21 cellular contexts compared by ENCODE assay signal in genomic region chr11:95466406-95466805, GRCh38.
"Had no signal": no experiment of that assay in that cellular context is flagged by ENCODE, and none has a peak within 500 bp of the region (broad histone marks: within the 10 kb centered on the region; RNA-seq: fewer than 3 reads in every experiment).

No MANE protein-coding gene starts in this region.

- H3K27me3 Mint-ChIP-seq: dendritic cell treated with granulocyte-macrophage colony-stimulating factor and Interleukin-4, amounts not matched to agents 40 ng/mL and 50 ng/mL, for 4 days; naive B cell had no signal

- H3K4me3 ChIP-seq: cardiac muscle cell, heart right ventricle, left ventricle myocardium inferior, pancreas, smooth muscle cell, testis had no signal

- H3K36me3 ChIP-seq: cardiac muscle cell, heart right ventricle, left ventricle myocardium inferior, pancreas, WERI-Rb-1 had no signal

- H3K27ac Mint-ChIP-seq: activated T-cell treated with anti-CD3 and anti-CD28 coated beads, Interleukin-2, amount 50 U/mL, for 72 hours; dendritic cell treated with granulocyte-macrophage colony-stimulating factor and Interleukin-4, amounts not matched to agents 40 ng/mL and 50 ng/mL, for 4 days; type B pancreatic cell had no signal

- H3K9me3 Mint-ChIP-seq: activated T-cell treated with anti-CD3 and anti-CD28 coated beads, Interleukin-2, amount 50 U/mL, for 72 hours had no signal

- H3K4me3 Mint-ChIP-seq: activated T-cell treated with anti-CD3 and anti-CD28 coated beads, Interleukin-2, amount 50 U/mL, for 72 hours; dendritic cell treated with granulocyte-macrophage colony-stimulating factor and Interleukin-4, amounts not matched to agents 40 ng/mL and 50 ng/mL, for 4 days; naive B cell; type B pancreatic cell had no signal

- DNase-seq: activated CD4-positive, alpha-beta T cell treated with anti-CD3 and anti-CD28 coated beads for 1 hour; activated CD8-positive, alpha-beta memory T cell treated with anti-CD3 and anti-CD28 coated beads for 24 hours; activated effector memory CD4-positive, alpha-beta T cell treated with anti-CD3 and anti-CD28 coated beads, Interleukin-2, amount 50 U/mL, for 16 hours; activated naive CD4-positive, alpha-beta T cell treated with anti-CD3 and anti-CD28 coated beads, Interleukin-2, amount 50 U/mL, for 16 hours; activated T-cell treated with anti-CD3 and anti-CD28 coated beads, Interleukin-2, amount 50 U/mL, for 72 hours; effector CD8-positive, alpha-beta T cell; heart right ventricle; kidney glomerular epithelial cell; left ventricle myocardium inferior; mammary epithelial cell; naive B cell; pancreas; stimulated activated CD4-positive, alpha-beta T cell treated with anti-CD3 and anti-CD28 coated beads, Interleukin-4, amount 100 ng/mL, for 1 hour; testis; WERI-Rb-1 had no signal

- H3K9me3 ChIP-seq: heart right ventricle, left ventricle myocardium inferior, pancreas, testis had no signal

- ATAC-seq: activated T-cell treated with anti-CD3 and anti-CD28 coated beads, Interleukin-2, amount 50 U/mL, for 72 hours; esophagus mucosa; heart right ventricle; sciatic nerve had no signal

- H3K27ac ChIP-seq: cardiac muscle cell, heart right ventricle, left ventricle myocardium inferior, pancreas, testis, WERI-Rb-1 had no signal

- H3K36me3 Mint-ChIP-seq: naive B cell, type B pancreatic cell had no signal

- H3K4me1 ChIP-seq: heart right ventricle, left ventricle myocardium inferior, testis had no signal

- H3K27me3 ChIP-seq: cardiac muscle cell, heart right ventricle, pancreas, testis had no signal
